ENCODE assay signal across 16 cellular contexts in genomic region chr9:128870128-128870940, GRCh38.
"Had no signal": no experiment of that assay in that cellular context is flagged by ENCODE, and none has a peak within 500 bp of the region (broad histone marks: within the 10 kb centered on the region; RNA-seq: fewer than 3 reads in every experiment).

No MANE protein-coding gene starts in this region.

- H3K79me2 ChIP-seq: parathyroid adenoma had no signal

- H3K27ac ChIP-seq: body of pancreas, epithelial cell of prostate, parathyroid adenoma, thoracic aorta, WERI-Rb-1 had no signal

- ATAC-seq: activated CD8-positive, alpha-beta T cell treated with anti-CD3 and anti-CD28 coated beads for 36 hours; body of pancreas; stimulated activated naive CD8-positive, alpha-beta T cell treated with anti-CD3 and anti-CD28 coated beads, Interleukin-15, amount 100 ng/mL, for 72 hours had no signal

- H2AFZ ChIP-seq: parathyroid adenoma had no signal

- FAIRE-seq: kidney, urothelium cell line had no signal

- H3K27me3 ChIP-seq: body of pancreas had no signal

- H3K4me1 ChIP-seq: body of pancreas, parathyroid adenoma had no signal

- H3K9me3 ChIP-seq: body of pancreas, thoracic aorta had no signal

- H3K4me3 ChIP-seq: body of pancreas, thoracic aorta had no signal

- H3K9ac ChIP-seq: parathyroid adenoma had no signal

- H3K36me3 ChIP-seq: thoracic aorta had no signal

- DNase-seq: activated CD4-positive, alpha-beta T cell treated with anti-CD3 and anti-CD28 coated beads for 4 hours; activated CD8-positive, alpha-beta T cell treated with anti-CD3 and anti-CD28 coated beads for 36 hours; activated naive CD4-positive, alpha-beta T cell treated with anti-CD3 and anti-CD28 coated beads for 36 hours; body of pancreas; effector memory CD4-positive, alpha-beta T cell; retina; stimulated activated CD4-positive, alpha-beta T cell treated with anti-CD3 and anti-CD28 coated beads, Interleukin-15, amount 100 ng/mL, for 24 hours; stimulated activated CD4-positive, alpha-beta T cell treated with anti-CD3 and anti-CD28 coated beads, Interleukin-4, amount 100 ng/mL, for 24 hours; stimulated activated naive CD8-positive, alpha-beta T cell treated with anti-CD3 and anti-CD28 coated beads, Interleukin-15, amount 100 ng/mL, for 72 hours; T-helper 1 cell; WERI-Rb-1 had no signal
